8 cellular contexts compared by ENCODE assay signal in genomic region chr2:27720004-27720551, GRCh38. TPM values are rescaled to one million over a fixed set of nuclear protein-coding genes. Genes with fewer than 3 reads are reported as not detected.
A peak's percentile ranks its signal among the peaks of the same experiment; 100 is the strongest.
DNase-seq lines count a peak whose midpoint lies in the region; ATAC-seq and TF ChIP-seq lines count a peak whose summit lies in the region.

No MANE protein-coding gene starts in this region.

- intact Hi-C loops in gastrocnemius medialis (cut with DNase I; ENCODE audit: low total_unique reads), result loop anchor here (5.0 kb wide), 1 partner anchor 52 kb away; the partner anchor contains the start of gene MRPL33

- TF ChIP-seq POLR2A in gastrocnemius medialis (IDR thresholded peaks at IDR 0.05), result no peak

- H3K27ac ChIP-seq in RWPE2 (ENCODE audit: poor library complexity, severe bottlenecking) (peak overlapping the region; percentile 43), gastrocnemius medialis (peak overlapping the region; percentile 41 to 96 (median 49))

- no peaks in the 10 kb centered on the region for H3K36me3 ChIP-seq in RWPE2 (ENCODE audit: low read depth)
- no peaks in the 10 kb centered on the region for H3K36me3 ChIP-seq in gastrocnemius medialis

- H3K27me3 ChIP-seq in RWPE2 (ENCODE audit: insufficient read depth, poor library complexity, severe bottlenecking) (no peaks in the 10 kb centered on the region), gastrocnemius medialis (no peaks in the 10 kb centered on the region)

- DNase-seq in ELF-1 (ENCODE audit: low read depth, low spot score) (peak; percentile 36), RWPE2 (ENCODE audit: low spot score) (peak; percentile 93), brain pericyte (ENCODE audit: low read depth, low spot score) (peak; percentile 63), gastrocnemius medialis (no peak), epidermal melanocyte (ENCODE audit: insufficient read length, low spot score) (no peak)

- TF ChIP-seq CTCF in RWPE2 (IDR thresholded peaks at IDR 0.05; ENCODE audit: poor library complexity, severe bottlenecking) (no peak), gastrocnemius medialis (IDR thresholded peaks at IDR 0.05 in 4 of 5, conservative IDR thresholded peaks at IDR 0.05 in 1 of 5) (no peak)

- H3K4me3 ChIP-seq in RWPE2 (ENCODE audit: severe bottlenecking) (no peak overlapping the region), gastrocnemius medialis (no peak overlapping the region)

- in situ Hi-C loops in gastrocnemius medialis (cut with MboI; ENCODE audit: low sequenced_read_pairs in 4 of 4), result no loop called here

- H3K9me3 ChIP-seq in RWPE2 (ENCODE audit: severe bottlenecking) (no peaks in the 10 kb centered on the region), gastrocnemius medialis (no peaks in the 10 kb centered on the region)

- peaks cover 19% of the 10 kb centered on the region for H3K4me1 ChIP-seq in RWPE2 (ENCODE audit: insufficient read depth, poor library complexity, severe bottlenecking)
- peaks cover 26 to 27% of the 10 kb centered on the region in 2 donors for H3K4me1 ChIP-seq in gastrocnemius medialis

- ATAC-seq in RWPE2 (ENCODE audit: low read depth) (peak; percentile 90), gastrocnemius medialis (no peak), HG03378 (IDR thresholded peaks at IDR 0.05; ENCODE audit: unreplicated experiment) (no peak), GM18873 (IDR thresholded peaks at IDR 0.05; ENCODE audit: low FRiP score, unreplicated experiment) (no peak), GM19397 (IDR thresholded peaks at IDR 0.05; ENCODE audit: unreplicated experiment) (no peak)

RNA-seq across cellular contexts. Expression of gene MRPL33, which starts 51.4 kb away (rescaled TPM):
- 100 to 1,000 TPM; 231 to 500 (median 388) TPM for total RNA-seq in gastrocnemius medialis

RNA-seq across cellular contexts. Expression of gene SLC4A1AP, which starts 56.4 kb away (rescaled TPM):
- total RNA-seq in gastrocnemius medialis, result 10 to 100 TPM; 32.1 to 44.2 (median 34.6) TPM

RNA-seq across cellular contexts. Expression of gene SUPT7L, which starts 56.7 kb away (rescaled TPM):
- 10 to 100 TPM; 14.6 to 26.0 (median 21.9) TPM for total RNA-seq in gastrocnemius medialis

Comparison
In these comparisons a context has a peak if more than half of its experiments do, and no peak if none do; other contexts are left out.
1. DNase-seq: peak in ELF-1 (single experiment), RWPE2 (single experiment) and brain pericyte (single experiment); none in gastrocnemius medialis (0 of 2) and epidermal melanocyte (single experiment).